8 cellular contexts compared by ENCODE assay signal in genomic region chr2:233053928-233054774, GRCh38. TPM values are rescaled to one million over a fixed set of nuclear protein-coding genes. Genes with fewer than 3 reads are reported as not detected.
DNase-seq lines count a peak whose midpoint lies in the region; ATAC-seq, FAIRE-seq and TF ChIP-seq lines count a peak whose summit lies in the region.

No MANE protein-coding gene starts in this region.

- H3K9me3 ChIP-seq in mammary epithelial cell (replicated peaks; ENCODE audit: insufficient read depth, low read length) = no peaks in the 10 kb centered on the region
- no peaks in the 10 kb centered on the region for H3K9me3 ChIP-seq in HepG2 (ENCODE audit: low read length)

- H3K4me2 ChIP-seq in mammary epithelial cell (ENCODE audit: insufficient read depth, low read depth, low read length) = no peak overlapping the region
- peak overlapping the region; percentile 53 for H3K4me2 ChIP-seq in HepG2 (ENCODE audit: low read depth, low read length)

- H4K20me1 ChIP-seq in mammary epithelial cell (ENCODE audit: insufficient read depth, low read length) (no peaks in the 10 kb centered on the region), HepG2 (ENCODE audit: insufficient read depth, low read length) (no peaks in the 10 kb centered on the region)

- H3K79me2 ChIP-seq in mammary epithelial cell (ENCODE audit: insufficient read depth, low read length) (no peaks in the 10 kb centered on the region), HepG2 (ENCODE audit: insufficient read depth, low read length) (no peaks in the 10 kb centered on the region)

- H3K4me3 ChIP-seq in mammary epithelial cell (replicated peaks in 1 of 3; ENCODE audit: insufficient read depth in 1 of 3, low read depth in 2 of 3, low read length in 3 of 3) (no peak overlapping the region), HepG2 (replicated peaks in 1 of 3; ENCODE audit: insufficient read depth in 1 of 3, low read depth in 2 of 3, low read length in 3 of 3) (no peak overlapping the region)

- H3K9ac ChIP-seq in mammary epithelial cell (ENCODE audit: insufficient read depth, low read length) (no peak overlapping the region), HepG2 (ENCODE audit: insufficient read depth, low read depth, low read length) (no peak overlapping the region)

- peak; percentile 89 for TF ChIP-seq RAD21 in HepG2 (CRISPR knock-in tag; IDR thresholded peaks at IDR 0.05)

- peak overlapping the region; percentile 13; the same call in 1 of the 2 replicates for H3K4me3 Mint-ChIP-seq in WTC11

- TF ChIP-seq CTCF in LNCAP (IDR thresholded peaks at IDR 0.05) (peak; percentile 95), WTC11 (IDR thresholded peaks at IDR 0.05) (peak; percentile 94), mammary epithelial cell (conservative IDR thresholded peaks at IDR 0.05 in 1 of 2, IDR thresholded peaks at IDR 0.05 in 1 of 2; ENCODE audit: extremely low read depth in 1 of 2, insufficient read depth in 1 of 2, low read depth in 1 of 2, low read length in 2 of 2) (peak; percentile 74 to 92), HepG2 (CRISPR knock-in tag; IDR thresholded peaks at IDR 0.05) (peak; percentile 98)

- H3K36me3 ChIP-seq in mammary epithelial cell (ENCODE audit: insufficient read depth, low read length) (no peaks in the 10 kb centered on the region), HepG2 (replicated peaks in 1 of 2; ENCODE audit: control insufficient read depth in 1 of 2, insufficient read depth in 2 of 2, low read length in 2 of 2) (no peaks in the 10 kb centered on the region)

- intact Hi-C loops in mammary epithelial cell (cut with micrococcal nuclease) (loop anchor here (1.0 to 5.0 kb wide), 5 partner anchors 72 to 447 kb away; partner anchors contain the start of gene ATG16L1), HepG2 (cut with micrococcal nuclease; ENCODE audit: unreplicated experiment) (loop anchor here (1.0 to 5.0 kb wide), 2 partner anchors 72 to 201 kb away; no protein-coding TSS in a partner anchor)

- 0 out of 2 replicates have a peak overlapping the region, but pooled peaks have one; percentile 67 for H3K27ac Mint-ChIP-seq in WTC11

- H3K27ac ChIP-seq in mammary epithelial cell (ENCODE audit: insufficient read depth, low read depth, low read length) (no peak overlapping the region), HepG2 (ENCODE audit: extremely low read length, insufficient read depth, low read length) (no peak overlapping the region)

- ATAC-seq in WTC11 (peak; percentile 46), HepG2 (peak; percentile 90)

- in situ Hi-C loops in mammary epithelial cell (cut with MboI; ENCODE audit: low sequenced_read_pairs in 2 of 2) = no loop called here
- in situ Hi-C loops in HepG2 (cut with HindIII; ENCODE audit: extremely low pct_ligation_motif_present, low pct_unique_long_range_greater_than_20kb) = loop anchor here (5.0 kb wide), 1 partner anchor 202 kb away; no protein-coding TSS in a partner anchor

- TF ChIP-seq EP300 in HepG2 (IDR thresholded peaks at IDR 0.05; ENCODE audit: low read depth in 2 of 2, low read length in 2 of 2) (no peak), HepG2 (CRISPR knock-in tag; IDR thresholded peaks at IDR 0.05; ENCODE audit: borderline replicate concordance) (no peak)

- H3K4me1 ChIP-seq in mammary epithelial cell (ENCODE audit: insufficient read depth, low read length) (peaks cover 7% of the 10 kb centered on the region), HepG2 (ENCODE audit: insufficient read depth, low read length) (peaks cover 22% of the 10 kb centered on the region)

- no peaks in the 10 kb centered on the region for H3K36me3 Mint-ChIP-seq in WTC11

- DNase-seq in NCI-H2196 (lab: John Stamatoyannopoulos, UW; ENCODE audit: unreplicated experiment) (peak; percentile 51), NCI-H2196 treated with DMSO at 0.1 percent for 48 hours (lab: John Stamatoyannopoulos, UW; ENCODE audit: unreplicated experiment) (no peak), WTC11 (ENCODE audit: low spot score) (peak; percentile 88), mammary epithelial cell (peak; percentile 35), HepG2 (ENCODE audit: low spot score) (peak; percentile 43), DMS114 treated with DMSO at 0.1 percent for 48 hours (lab: John Stamatoyannopoulos, UW; ENCODE audit: unreplicated experiment) (no peak)
- DNase-seq in stimulated activated CD4-positive, alpha-beta T cell treated with anti-CD3 and anti-CD28 coated beads, TNF-alpha, amount 100 ng/mL, for 48 hours (ENCODE audit: low read depth in 3 of 3) = peak; percentile 52 to 73 (median 68)

- dilution Hi-C loops in mammary epithelial cell (cut with HindIII; ENCODE audit: low sequenced_read_pairs) = no loop called here

- no peaks in the 10 kb centered on the region for H3K9me3 Mint-ChIP-seq in WTC11

- TF ChIP-seq POLR2A in HepG2 (IDR thresholded peaks at IDR 0.05; ENCODE audit: insufficient read depth in 1 of 2, low read depth in 2 of 2, low read length in 2 of 2) = no peak

- peaks cover 7% of the 10 kb centered on the region for H3K27me3 Mint-ChIP-seq in WTC11 (ENCODE audit: low read depth)

- CTCF ChIA-PET in WTC11 (lab: Charles Lee) (interaction anchor here (0.7 to 2.3 kb wide), 13 partner anchors 10 to 203 kb away, joined by 3 to 14 read pairs (median 4); partner anchors contain the start of gene NEU2), mammary epithelial cell (lab: Charles Lee; ENCODE audit: low non-redundant PET) (interaction anchor here (0.6 to 1.2 kb wide), 2 partner anchors 163 to 380 kb away, joined by 3 to 4 read pairs; no protein-coding TSS in a partner anchor), HepG2 (lab: Yijun Ruan, JAX; ENCODE audit: low intra/inter-chr PET ratio, low total read pairs) (interaction anchor here (0.5 to 3.0 kb wide), 4 partner anchors 9 to 334 kb away, joined by 4 to 19 read pairs (median 4); partner anchors contain the start of gene ATG16L1)

- POLR2A ChIA-PET in WTC11 (lab: Charles Lee) = no interaction called here
- POLR2A ChIA-PET in HepG2 (lab: Yijun Ruan, JAX) = no interaction called here

- H3K4me1 Mint-ChIP-seq in WTC11 = peaks cover 52% of the 10 kb centered on the region

- peak; percentile 84 for FAIRE-seq in HepG2 (lab: Jason Lieb, UNC)

- BruUV-seq in mammary epithelial cell (replicated peaks; lab: Mats Ljungman, UMichigan) (no TSS peak), HepG2 (replicated peaks; lab: Mats Ljungman, UMichigan) (no TSS peak)

- 38% methylated on average over 22 of the region's 22 CpGs for WGBS in mammary epithelial cell (ENCODE audit: low coverage, missing lambda C conversion rate)
- 11% methylated on average over 21 of the region's 22 CpGs for WGBS in HepG2 (ENCODE audit: low lambda C conversion rate)

- H3K27me3 ChIP-seq in mammary epithelial cell (ENCODE audit: insufficient read depth, low read length) = no peaks in the 10 kb centered on the region
- peaks cover 0 to 26% of the 10 kb centered on the region in 2 experiments; a peak in 4 of 5 replicates for H3K27me3 ChIP-seq in HepG2 (ENCODE audit: control insufficient read depth in 1 of 2, insufficient read depth in 2 of 2, low read length in 2 of 2)

- peak overlapping the region; percentile 19 for H2AFZ ChIP-seq in mammary epithelial cell (ENCODE audit: low read depth, low read length)
- H2AFZ ChIP-seq in HepG2 (ENCODE audit: low read length) = no peak overlapping the region

RNA-seq across cellular contexts. Expression of gene INPP5D, which starts 6.0 kb away (rescaled TPM):
- 17.2 to 23.7 TPM (median 22.3 TPM) in 3 replicates for total RNA-seq in WTC11 (2021)
- 10 to 100 TPM; 57.7 to 80.4 TPM for total RNA-seq in mammary epithelial cell
- polyA plus RNA-seq in mammary epithelial cell = 27.5 TPM
- 144 TPM for polyA minus RNA-seq in mammary epithelial cell
- total RNA-seq in HepG2 (2016; rRNA removed; fragmentation: Illumina TruSeq; extraction: Trizol) = 17.7 and 18.0 TPM in 2 replicates
- 4.6 and 5.5 TPM in 2 replicates for total RNA-seq in HepG2 (2016; cell fraction: cytosol; rRNA removed; fragmentation: Illumina TruSeq; extraction: Trizol; ENCODE audit: low read depth)
- 15.5 and 19.4 TPM in 2 replicates for total RNA-seq in HepG2 (2016; cell fraction: insoluble cytoplasmic fraction; rRNA removed; fragmentation: Illumina TruSeq; extraction: Trizol)
- 12.4 TPM in 2 replicates for total RNA-seq in HepG2 (2016; cell fraction: membrane; rRNA removed; fragmentation: Illumina TruSeq; extraction: Trizol)
- 15.5 and 17.7 TPM in 2 replicates for total RNA-seq in HepG2 (2016; cell fraction: nucleus; rRNA removed; fragmentation: Illumina TruSeq; extraction: Trizol)
- polyA plus RNA-seq in HepG2 (2011; rRNA removed) = 16.1 and 16.7 TPM in 2 replicates
- 7.7 and 8.6 TPM in 2 replicates for polyA plus RNA-seq in HepG2 (2011; cell fraction: cytosol; rRNA removed)
- 55.2 and 72.1 TPM in 2 replicates for polyA plus RNA-seq in HepG2 (2011; cell fraction: nucleus; rRNA removed)
- 36.4 and 42.1 TPM in 2 replicates for polyA plus RNA-seq in HepG2 (2012)
- 2.5 and 2.6 TPM in 2 replicates for polyA plus RNA-seq in HepG2 (2016; cell fraction: cytosol; fragmentation: Illumina TruSeq; extraction: Trizol; ENCODE audit: low read depth)
- 16.3 and 21.7 TPM in 2 replicates for polyA plus RNA-seq in HepG2 (2016; cell fraction: insoluble cytoplasmic fraction; fragmentation: Illumina TruSeq; extraction: Trizol; ENCODE audit: low read depth)
- polyA plus RNA-seq in HepG2 (2016; cell fraction: membrane; fragmentation: Illumina TruSeq; extraction: Trizol; ENCODE audit: low read depth) = 8.3 and 8.6 TPM in 2 replicates
- 28.7 and 30.7 TPM in 2 replicates for polyA plus RNA-seq in HepG2 (2016; cell fraction: nucleus; fragmentation: Illumina TruSeq; extraction: Trizol; ENCODE audit: insufficient read depth, low read depth)
- polyA minus RNA-seq in HepG2 (2011; rRNA and poly(A)+ RNA removed; ENCODE audit: low replicate concordance) = 0.09 and 29.9 TPM in 2 replicates
- 15.4 and 25.3 TPM in 2 replicates for polyA minus RNA-seq in HepG2 (2011; cell fraction: cytosol; rRNA and poly(A)+ RNA removed)
- 36.4 and 40.5 TPM in 2 replicates for polyA minus RNA-seq in HepG2 (2011; cell fraction: nucleus; rRNA and poly(A)+ RNA removed)

RNA-seq across cellular contexts. Expression of gene NEU2, which starts 21.7 kb away (rescaled TPM):
- total RNA-seq in WTC11 (2021) (not detected in 3 replicates), mammary epithelial cell (not detected), HepG2 (2016; rRNA removed; fragmentation: Illumina TruSeq; extraction: Trizol) (not detected in 2 replicates)
- polyA plus RNA-seq in mammary epithelial cell (not detected), HepG2 (2011; rRNA removed) (not detected in 2 replicates)
- polyA minus RNA-seq in mammary epithelial cell = not detected
- not detected in 2 replicates for total RNA-seq in HepG2 (2016; cell fraction: cytosol; rRNA removed; fragmentation: Illumina TruSeq; extraction: Trizol; ENCODE audit: low read depth)
- total RNA-seq in HepG2 (2016; cell fraction: insoluble cytoplasmic fraction; rRNA removed; fragmentation: Illumina TruSeq; extraction: Trizol) = not detected in 2 replicates
- not detected in 2 replicates for total RNA-seq in HepG2 (2016; cell fraction: membrane; rRNA removed; fragmentation: Illumina TruSeq; extraction: Trizol)
- not detected in 2 replicates for total RNA-seq in HepG2 (2016; cell fraction: nucleus; rRNA removed; fragmentation: Illumina TruSeq; extraction: Trizol)
- not detected in 2 replicates for polyA plus RNA-seq in HepG2 (2011; cell fraction: cytosol; rRNA removed)
- polyA plus RNA-seq in HepG2 (2011; cell fraction: nucleus; rRNA removed) = not detected in 2 replicates
- not detected in 2 replicates for polyA plus RNA-seq in HepG2 (2012)
- not detected in 2 replicates for polyA plus RNA-seq in HepG2 (2016; cell fraction: cytosol; fragmentation: Illumina TruSeq; extraction: Trizol; ENCODE audit: low read depth)
- not detected in 2 replicates for polyA plus RNA-seq in HepG2 (2016; cell fraction: insoluble cytoplasmic fraction; fragmentation: Illumina TruSeq; extraction: Trizol; ENCODE audit: low read depth)
- not detected in 2 replicates for polyA plus RNA-seq in HepG2 (2016; cell fraction: membrane; fragmentation: Illumina TruSeq; extraction: Trizol; ENCODE audit: low read depth)
- polyA plus RNA-seq in HepG2 (2016; cell fraction: nucleus; fragmentation: Illumina TruSeq; extraction: Trizol; ENCODE audit: insufficient read depth, low read depth) = not detected in 2 replicates
- polyA minus RNA-seq in HepG2 (2011; rRNA and poly(A)+ RNA removed; ENCODE audit: low replicate concordance) = not detected in 2 replicates
- not detected in 2 replicates for polyA minus RNA-seq in HepG2 (2011; cell fraction: cytosol; rRNA and poly(A)+ RNA removed)
- not detected in 2 replicates for polyA minus RNA-seq in HepG2 (2011; cell fraction: nucleus; rRNA and poly(A)+ RNA removed)

RNA-seq across cellular contexts. Expression of gene NGEF, which starts 41.1 kb away (rescaled TPM):
- 4.5 to 6.6 TPM (median 5.4 TPM) in 3 replicates for total RNA-seq in WTC11 (2021)
- total RNA-seq in mammary epithelial cell = 1 to 10 TPM; 1.8 to 4.6 TPM
- 0.71 TPM for polyA plus RNA-seq in mammary epithelial cell
- 0.16 TPM for polyA minus RNA-seq in mammary epithelial cell
- 11.8 and 14.4 TPM in 2 replicates for total RNA-seq in HepG2 (2016; rRNA removed; fragmentation: Illumina TruSeq; extraction: Trizol)
- total RNA-seq in HepG2 (2016; cell fraction: cytosol; rRNA removed; fragmentation: Illumina TruSeq; extraction: Trizol; ENCODE audit: low read depth) = 3.2 and 3.9 TPM in 2 replicates
- total RNA-seq in HepG2 (2016; cell fraction: insoluble cytoplasmic fraction; rRNA removed; fragmentation: Illumina TruSeq; extraction: Trizol) = 10.9 and 16.2 TPM in 2 replicates
- total RNA-seq in HepG2 (2016; cell fraction: membrane; rRNA removed; fragmentation: Illumina TruSeq; extraction: Trizol) = 5.7 and 5.8 TPM in 2 replicates
- 16.5 and 17.9 TPM in 2 replicates for total RNA-seq in HepG2 (2016; cell fraction: nucleus; rRNA removed; fragmentation: Illumina TruSeq; extraction: Trizol)
- polyA plus RNA-seq in HepG2 (2011; rRNA removed) = 36.9 and 40.7 TPM in 2 replicates
- polyA plus RNA-seq in HepG2 (2011; cell fraction: cytosol; rRNA removed) = 12.8 and 15.9 TPM in 2 replicates
- 96.4 and 108 TPM in 2 replicates for polyA plus RNA-seq in HepG2 (2011; cell fraction: nucleus; rRNA removed)
- 22.1 and 22.9 TPM in 2 replicates for polyA plus RNA-seq in HepG2 (2012)
- polyA plus RNA-seq in HepG2 (2016; cell fraction: cytosol; fragmentation: Illumina TruSeq; extraction: Trizol; ENCODE audit: low read depth) = 1.4 TPM in 2 replicates
- polyA plus RNA-seq in HepG2 (2016; cell fraction: insoluble cytoplasmic fraction; fragmentation: Illumina TruSeq; extraction: Trizol; ENCODE audit: low read depth) = 9.8 and 12.7 TPM in 2 replicates
- 2.8 and 3.2 TPM in 2 replicates for polyA plus RNA-seq in HepG2 (2016; cell fraction: membrane; fragmentation: Illumina TruSeq; extraction: Trizol; ENCODE audit: low read depth)
- polyA plus RNA-seq in HepG2 (2016; cell fraction: nucleus; fragmentation: Illumina TruSeq; extraction: Trizol; ENCODE audit: insufficient read depth, low read depth) = 29.2 and 34.3 TPM in 2 replicates
- polyA minus RNA-seq in HepG2 (2011; rRNA and poly(A)+ RNA removed; ENCODE audit: low replicate concordance) = 0.44 and 113 TPM in 2 replicates
- polyA minus RNA-seq in HepG2 (2011; cell fraction: cytosol; rRNA and poly(A)+ RNA removed) = 17.7 and 20.2 TPM in 2 replicates
- 26.9 and 31.6 TPM in 2 replicates for polyA minus RNA-seq in HepG2 (2011; cell fraction: nucleus; rRNA and poly(A)+ RNA removed)

Comparison
In these comparisons a context has a peak if more than half of its experiments do, and no peak if none do; other contexts are left out.
1. DNase-seq: peak in NCI-H2196 (single experiment), WTC11 (single experiment), mammary epithelial cell (single experiment), HepG2 (single experiment) and stimulated activated CD4-positive, alpha-beta T cell treated with anti-CD3 and anti-CD28 coated beads, TNF-alpha, amount 100 ng/mL, for 48 hours (3 of 3); none in NCI-H2196 treated with DMSO at 0.1 percent for 48 hours (single experiment) and DMS114 treated with DMSO at 0.1 percent for 48 hours (single experiment).
2. Peak in every context shown above with its lines, with median percentiles within 50 percentile points of each other: CTCF ChIP-seq.